Comparison of ENCODE assay signal across 10 cellular contexts in the genomic region with DNA sequence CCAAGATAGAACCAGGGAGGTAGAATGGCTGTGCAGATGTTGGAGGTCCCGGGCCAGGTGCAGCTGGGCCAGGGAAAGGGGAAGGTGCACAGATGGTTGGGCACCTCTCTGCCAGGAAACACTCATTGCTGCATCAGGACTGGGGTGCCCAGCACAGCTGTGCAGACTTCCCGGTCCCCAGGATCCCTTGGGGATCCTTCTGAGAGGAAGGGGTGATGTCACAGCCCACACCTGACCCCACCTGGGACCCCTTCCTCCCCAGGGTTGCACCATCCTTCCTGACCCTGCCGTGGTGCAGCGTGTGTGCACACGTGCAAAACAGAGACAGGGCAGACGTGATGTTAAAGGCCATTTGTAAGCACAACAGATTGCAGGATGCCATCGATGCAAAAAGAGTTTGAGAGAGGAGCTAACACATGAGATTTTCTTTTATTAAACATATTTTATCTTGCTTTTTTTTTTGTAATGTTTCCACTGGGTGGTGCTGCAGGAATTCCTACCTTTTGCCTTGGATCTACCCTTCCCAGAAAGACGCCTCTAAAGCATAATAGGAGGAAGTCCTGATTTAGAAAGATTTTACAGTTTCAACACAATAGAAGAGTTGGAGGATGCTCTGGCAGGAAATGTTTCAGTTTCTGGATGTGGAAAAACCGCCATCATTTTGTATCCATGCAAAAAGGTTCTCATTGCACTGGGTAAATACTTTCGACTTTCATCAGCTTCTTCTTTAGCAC. TPM values are rescaled to one million over a fixed set of nuclear protein-coding genes. Genes with fewer than 3 reads are reported as not detected.
DNase-seq lines count a peak whose midpoint lies in the region; ATAC-seq and TF ChIP-seq lines count a peak whose summit lies in the region.
"Had no signal": no experiment of that assay in that cellular context is flagged by ENCODE, and none has a peak within 500 bp of the region (broad histone marks: within the 10 kb centered on the region; RNA-seq: fewer than 3 reads in every experiment).

No MANE protein-coding gene starts in this region.

- H3F3A ChIP-seq in DOHH2 (ENCODE audit: control insufficient read depth, insufficient read depth) = peaks cover 68% of the 10 kb centered on the region

- no peaks in the 10 kb centered on the region for H3K9me2 ChIP-seq in DOHH2 (replicated peaks; ENCODE audit: control insufficient read depth, low read length)

- H3K27ac ChIP-seq in DOHH2 (ENCODE audit: low read depth, low read length) = peak overlapping the region; percentile 90
- H3K27ac ChIP-seq in dorsolateral prefrontal cortex = no peak overlapping the region
- H3K27ac ChIP-seq in psoas muscle = peak overlapping the region; percentile 18

- peak overlapping the region; percentile 94 for H3K4me2 ChIP-seq in DOHH2 (ENCODE audit: low read length)

- H3K36me3 ChIP-seq in DOHH2 (ENCODE audit: control insufficient read depth, low read length) = no peaks in the 10 kb centered on the region; the same call in 1 of the 2 replicates
- H3K36me3 ChIP-seq in psoas muscle (ENCODE audit: insufficient read depth in 1 of 2, low read depth in 1 of 2) = no peaks in the 10 kb centered on the region

- peak in 1 of 4 donors; percentile 46 for ATAC-seq in psoas muscle
- ATAC-seq: Panc1 had no signal

- DNase-seq in NCI-H69 (lab: John Stamatoyannopoulos, UW) = peak; percentile 50
- DNase-seq in dorsolateral prefrontal cortex = no peak
- DNase-seq in psoas muscle = peak in 1 of 2 donors; percentile 55
- DNase-seq in GM19240 (ENCODE audit: insufficient read length, low spot score) = no peak
- DNase-seq in stimulated activated CD4-positive, alpha-beta T cell treated with anti-CD3 and anti-CD28 coated beads, Interleukin-15, amount 100 ng/mL, for 24 hours = no peak
- DNase-seq in NOMO-1 (lab: John Stamatoyannopoulos, UW; ENCODE audit: unreplicated experiment in 2 of 2) = no peak
- DNase-seq in COR-L47 (lab: John Stamatoyannopoulos, UW) = no peak
- DNase-seq: aorta had no signal

- 0 out of 2 replicates have a peak, but pooled peaks cover 13% of the 10 kb centered on the region for H3K27me3 ChIP-seq in DOHH2 (ENCODE audit: control insufficient read depth, low read length)
- no peaks in the 10 kb centered on the region for H3K27me3 ChIP-seq in dorsolateral prefrontal cortex
- H3K27me3 ChIP-seq in psoas muscle (ENCODE audit: insufficient read depth in 3 of 3, low read length in 2 of 3) = peaks cover 0 to 7% (median 0%) of the 10 kb centered on the region in 3 donors

- intact Hi-C loops in dorsolateral prefrontal cortex (cut with DNase I) = no loop called here
- intact Hi-C loops in psoas muscle (cut with DNase I) = no loop called here

- TF ChIP-seq CTCF in DOHH2 (IDR thresholded peaks at IDR 0.05; ENCODE audit: low read depth, low read length, poor library complexity, severe bottlenecking) (peak; percentile 9), dorsolateral prefrontal cortex (IDR thresholded peaks at IDR 0.05 in 54 of 56, conservative IDR thresholded peaks at IDR 0.05 in 2 of 56; ENCODE audit: low read depth in 1 of 56, partially characterized antibody in 56 of 56) (peak in 51 of 56 donors; percentile 15 to 67 (median 42)), psoas muscle (IDR thresholded peaks at IDR 0.05) (no peak)

- 0 out of 2 replicates have a peak, but pooled peaks cover 2% of the 10 kb centered on the region for H4K20me1 ChIP-seq in DOHH2 (ENCODE audit: control insufficient read depth, insufficient read depth, low read depth, low read length)

- H3K9me3 ChIP-seq in DOHH2 (ENCODE audit: control insufficient read depth, insufficient read depth, low read length) (no peaks in the 10 kb centered on the region), psoas muscle (no peaks in the 10 kb centered on the region)

- WGBS in psoas muscle, 3 donors = 42 to 55% (median 52%) methylated on average over 10 of the region's 10 CpGs

- H3K4me3 ChIP-seq in DOHH2 (ENCODE audit: low read length) (peak overlapping the region; percentile 70), dorsolateral prefrontal cortex (no peak overlapping the region), psoas muscle (no peak overlapping the region)

- H3K79me2 ChIP-seq in DOHH2 (ENCODE audit: control insufficient read depth, low read length) = peaks cover 59% of the 10 kb centered on the region

- H3K4me1 ChIP-seq in DOHH2 (ENCODE audit: control insufficient read depth, low read length) = peaks cover 100% of the 10 kb centered on the region
- H3K4me1 ChIP-seq in psoas muscle = peaks cover 6% of the 10 kb centered on the region

RNA-seq across cellular contexts. Expression of gene ELK3, which starts 14.8 kb away (rescaled TPM):
- total RNA-seq in dorsolateral prefrontal cortex (10 to 100 TPM in 6 of 120 experiments, 1 to 10 TPM in 114; 1.8 to 15.7 (median 5.8) TPM), psoas muscle (10 to 100 TPM in 2 of 4 donors, 1 to 10 TPM in 2; 7.8 to 12.6 (median 10.0) TPM)
- 10 to 100 TPM in 1 of 3 donors, 1 to 10 TPM in 2; 3.7 to 13.9 (median 4.8) TPM for polyA plus RNA-seq in psoas muscle

Comparison
In these comparisons a context has a peak if more than half of its experiments do, and no peak if none do; other contexts are left out.
1. H3K27ac ChIP-seq: peak in DOHH2 (single experiment) and psoas muscle (single experiment); none in dorsolateral prefrontal cortex (0 of 59).